Comparison of ENCODE assay signal across 24 cellular contexts in genomic region chr2:154587739-154588138, GRCh38.
"Had no signal": no experiment of that assay in that cellular context is flagged by ENCODE, and none has a peak within 500 bp of the region (broad histone marks: within the 10 kb centered on the region; RNA-seq: fewer than 3 reads in every experiment).

No MANE protein-coding gene starts in this region.

- H3K4me3 Mint-ChIP-seq: endodermal cell; memory B cell; natural killer cell treated with Interleukin-12 subunit alpha and Interleukin-12 subunit beta and Interleukin-15 and Interleukin-18, amount 100 ng/mL, for 72 hours; neural progenitor cell had no signal

- H3K27me3 ChIP-seq: left lung, neural progenitor cell, ovary, right atrium auricular region, tibial artery, upper lobe of left lung, uterus had no signal

- H3K4me3 ChIP-seq: coronary artery, left lung, lower lobe of right lung, neural progenitor cell, ovary, right atrium auricular region, smooth muscle cell, tibial artery, upper lobe of left lung, uterus had no signal

- H3K36me3 ChIP-seq: left lung, lower lobe of right lung, neural progenitor cell, ovary, right atrium auricular region, tibial artery, upper lobe of left lung, uterus had no signal

- H3K4me1 Mint-ChIP-seq: memory B cell had no signal

- DNase-seq: effector CD4-positive, alpha-beta T cell; endodermal cell; erythroblast; foreskin melanocyte; head of caudate nucleus; hippocampal formation; islet precursor cell; left lung; lower lobe of right lung; midbrain; nucleus accumbens; ovary; stimulated activated CD4-positive, alpha-beta T cell treated with anti-CD3 and anti-CD28 coated beads, Interleukin-2, amount 100 ng/mL, for 48 hours; stimulated activated naive CD4-positive, alpha-beta T cell treated with Interleukin-2 at 50 U/mL for 16 hours; tibial artery; upper lobe of left lung; uterus had no signal

- H3K27ac Mint-ChIP-seq: endodermal cell; memory B cell; natural killer cell treated with Interleukin-12 subunit alpha and Interleukin-12 subunit beta and Interleukin-15 and Interleukin-18, amount 100 ng/mL, for 72 hours; neural progenitor cell had no signal

- H3K9ac ChIP-seq: neural progenitor cell had no signal

- H3K4me2 ChIP-seq: neural progenitor cell, smooth muscle cell had no signal

- H2AFZ ChIP-seq: neural progenitor cell had no signal

- H3K36me3 Mint-ChIP-seq: memory B cell, neural progenitor cell had no signal

- H3K4me1 ChIP-seq: left lung, lower lobe of right lung, right atrium auricular region, tibial artery, upper lobe of left lung, uterus had no signal

- ATAC-seq: left lung; lower lobe of right lung; natural killer cell treated with Interleukin-12 subunit alpha and Interleukin-12 subunit beta and Interleukin-15 and Interleukin-18, amount 100 ng/mL, for 72 hours had no signal

- H3K9me3 ChIP-seq: ovary, right atrium auricular region, tibial artery, upper lobe of left lung, uterus had no signal

- H3K9me3 Mint-ChIP-seq: endodermal cell, neural progenitor cell had no signal

- H3K27me3 Mint-ChIP-seq: memory B cell; natural killer cell treated with Interleukin-12 subunit alpha and Interleukin-12 subunit beta and Interleukin-15 and Interleukin-18, amount 100 ng/mL, for 72 hours had no signal

- FAIRE-seq: endothelial cell of umbilical vein had no signal

- H3K27ac ChIP-seq: coronary artery, left lung, lower lobe of right lung, neural progenitor cell, ovary, right atrium auricular region, tibial artery, upper lobe of left lung, uterus had no signal
